In the genomic region with DNA sequence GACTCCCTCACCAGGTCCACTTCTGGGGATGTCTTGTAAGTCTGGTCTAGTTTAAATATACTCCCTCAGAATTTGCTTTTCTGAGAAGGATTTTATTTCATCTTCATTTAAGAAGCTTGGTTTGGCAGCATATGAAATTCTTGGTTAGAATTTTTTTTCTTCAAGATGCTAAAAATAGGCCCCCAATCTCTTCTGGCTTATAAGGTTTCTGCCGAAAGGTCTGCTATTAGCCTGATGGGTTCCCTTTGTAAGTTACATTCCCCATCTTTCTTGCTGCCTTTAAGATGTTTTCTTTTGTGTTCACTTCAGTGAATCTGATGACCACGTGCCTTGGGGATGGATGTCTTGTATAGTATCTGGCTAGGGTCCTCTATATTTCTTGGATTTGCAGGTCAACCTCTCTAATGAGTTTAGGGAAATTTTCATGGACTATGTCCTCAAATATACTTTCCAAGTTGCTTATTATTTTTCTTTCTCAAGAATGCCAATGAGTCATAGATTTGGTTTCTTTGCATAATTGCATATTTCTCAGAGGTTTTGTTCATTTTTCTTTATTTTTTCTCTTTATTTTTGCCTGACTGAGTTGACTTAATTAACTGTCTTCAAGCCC, we compare ENCODE assay signal across 17 cellular contexts. TPM values are rescaled to one million over a fixed set of nuclear protein-coding genes. Genes with fewer than 3 reads are reported as not detected.
"Had no signal": no experiment of that assay in that cellular context is flagged by ENCODE, and none has a peak within 500 bp of the region (broad histone marks: within the 10 kb centered on the region; RNA-seq: fewer than 3 reads in every experiment).

No MANE protein-coding gene starts in this region.

- H3K27me3 Mint-ChIP-seq: central memory CD8-positive, alpha-beta T cell; naive thymus-derived CD8-positive, alpha-beta T cell had no signal

- H3K27ac ChIP-seq: neutrophil, tibial nerve, vagina had no signal

- H3K27me3 ChIP-seq: tibial nerve, vagina had no signal

- DNase-seq: activated CD4-positive, CD25-positive, alpha-beta regulatory T cell treated with anti-CD3 and anti-CD28 coated beads, Interleukin-2, amount 50 U/mL, for 72 hours; activated naive CD4-positive, alpha-beta T cell; effector memory CD4-positive, alpha-beta T cell; kidney glomerular epithelial cell; left ventricle myocardium superior; mesenchymal stem cell; naive thymus-derived CD8-positive, alpha-beta T cell; stimulated activated CD4-positive, alpha-beta T cell treated with anti-CD3 and anti-CD28 coated beads, Interleukin-1b, Interleukin-23, amount 100 ng/mL, for 48 hours; T1000 had no signal

- H3K27ac Mint-ChIP-seq: activated T-helper 1 cell treated with anti-CD3 and anti-CD28 coated beads, Interleukin-12 subunit alpha, Interleukin-12 subunit beta, Interleukin-2, Interleukin-4 antibody, amounts not matched to agents 30 ng/mL and 10 ng/mL and 1 ng/mL, durations not matched to agents 14 hours and 24 hours and 36 hours; brain; stimulated activated memory B cell treated with anti-CD40 and anti-IgM and Interleukin-4, amounts not matched to agents 10 μg/mL and 1 μg/mL and 100 μg/mL, for 72 hours had no signal

- ATAC-seq: left ventricle myocardium superior; naive thymus-derived CD8-positive, alpha-beta T cell; stimulated activated memory B cell treated with anti-CD40 and anti-IgM and Interleukin-4, amounts not matched to agents 10 μg/mL and 1 μg/mL and 100 μg/mL, for 72 hours had no signal

- H3K4me3 ChIP-seq: tibial nerve, vagina had no signal

- H3K36me3 ChIP-seq: neutrophil, tibial nerve, vagina had no signal

- H3K4me3 Mint-ChIP-seq: activated T-helper 1 cell treated with anti-CD3 and anti-CD28 coated beads, Interleukin-12 subunit alpha, Interleukin-12 subunit beta, Interleukin-2, Interleukin-4 antibody, amounts not matched to agents 30 ng/mL and 10 ng/mL and 1 ng/mL, durations not matched to agents 14 hours and 24 hours and 36 hours; brain; central memory CD8-positive, alpha-beta T cell; stimulated activated memory B cell treated with anti-CD40 and anti-IgM and Interleukin-4, amounts not matched to agents 10 μg/mL and 1 μg/mL and 100 μg/mL, for 72 hours had no signal

- H3K9me3 ChIP-seq: neutrophil, vagina had no signal

RNA-seq across cellular contexts. Expression of gene TCP10L, which starts 19.4 kb away (rescaled TPM):
- total RNA-seq: subcutaneous adipose tissue, vagina had no signal
